In the genomic region with DNA sequence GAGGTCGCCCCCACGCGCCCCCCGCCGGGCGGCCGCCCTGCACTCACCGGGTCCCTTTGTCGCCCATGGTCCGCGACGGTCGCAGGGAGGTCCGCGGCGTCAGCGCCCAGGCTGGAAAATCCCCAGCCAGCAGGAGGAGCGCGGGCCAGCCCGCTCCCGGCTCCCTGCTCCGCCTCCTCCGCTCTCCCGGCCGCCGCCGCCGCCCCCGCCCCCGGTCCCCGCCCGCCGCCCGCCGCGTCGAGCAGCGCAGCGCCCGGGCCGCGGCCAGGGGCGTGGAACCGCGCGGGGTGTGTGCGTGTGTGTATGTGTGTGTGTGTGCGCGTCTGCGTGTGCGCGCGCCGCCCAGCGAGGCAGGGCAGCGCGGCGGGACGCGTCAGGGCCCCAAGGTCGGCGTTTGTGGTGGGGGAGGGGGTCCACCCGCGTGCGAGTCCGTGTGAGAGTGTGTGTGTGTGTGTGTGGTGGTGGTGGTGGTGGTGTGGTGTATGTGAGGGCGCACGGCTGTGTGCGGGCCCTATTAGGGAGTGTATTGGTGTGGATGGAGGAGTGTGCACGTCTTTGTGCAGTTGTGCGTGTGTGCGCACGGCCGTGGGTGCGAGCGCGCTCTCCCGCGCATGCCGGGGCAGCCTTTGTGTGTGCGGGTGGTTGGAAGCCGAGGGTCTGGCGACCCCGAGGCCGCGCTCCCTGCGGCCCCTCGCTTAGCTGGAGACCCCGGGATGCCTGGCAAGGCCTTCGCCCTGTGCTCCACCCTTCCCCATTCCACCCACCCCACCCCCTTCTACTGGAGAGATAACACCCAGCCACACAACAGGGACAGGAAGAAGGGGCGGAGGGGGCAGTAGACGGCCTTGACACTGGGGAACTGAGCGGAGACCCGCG, we compare ENCODE assay signal across 1 cellular context.
TF ChIP-seq lines count a peak whose summit lies in the region.

A gene (minus strand): TSS at position 121 of the 876 bp plus-strand sequence. CDS start 54 bp downstream, at position 67.

TF ChIP-seq in HepG2, 621 proteins besides CTCF, POLR2A, EP300 and RAD21 (continued from another document and continues in another):
- TF ChIP-seq, protein P1, sequence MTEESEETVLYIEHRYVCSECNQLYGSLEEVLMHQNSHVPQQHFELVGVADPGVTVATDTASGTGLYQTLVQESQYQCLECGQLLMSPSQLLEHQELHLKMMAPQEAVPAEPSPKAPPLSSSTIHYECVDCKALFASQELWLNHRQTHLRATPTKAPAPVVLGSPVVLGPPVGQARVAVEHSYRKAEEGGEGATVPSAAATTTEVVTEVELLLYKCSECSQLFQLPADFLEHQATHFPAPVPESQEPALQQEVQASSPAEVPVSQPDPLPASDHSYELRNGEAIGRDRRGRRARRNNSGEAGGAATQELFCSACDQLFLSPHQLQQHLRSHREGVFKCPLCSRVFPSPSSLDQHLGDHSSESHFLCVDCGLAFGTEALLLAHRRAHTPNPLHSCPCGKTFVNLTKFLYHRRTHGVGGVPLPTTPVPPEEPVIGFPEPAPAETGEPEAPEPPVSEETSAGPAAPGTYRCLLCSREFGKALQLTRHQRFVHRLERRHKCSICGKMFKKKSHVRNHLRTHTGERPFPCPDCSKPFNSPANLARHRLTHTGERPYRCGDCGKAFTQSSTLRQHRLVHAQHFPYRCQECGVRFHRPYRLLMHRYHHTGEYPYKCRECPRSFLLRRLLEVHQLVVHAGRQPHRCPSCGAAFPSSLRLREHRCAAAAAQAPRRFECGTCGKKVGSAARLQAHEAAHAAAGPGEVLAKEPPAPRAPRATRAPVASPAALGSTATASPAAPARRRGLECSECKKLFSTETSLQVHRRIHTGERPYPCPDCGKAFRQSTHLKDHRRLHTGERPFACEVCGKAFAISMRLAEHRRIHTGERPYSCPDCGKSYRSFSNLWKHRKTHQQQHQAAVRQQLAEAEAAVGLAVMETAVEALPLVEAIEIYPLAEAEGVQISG (CRISPR knock-in tag; IDR thresholded peaks at IDR 0.05): peak; percentile 69; the same call in 1 of the 2 replicates
- TF ChIP-seq ZNF543 (CRISPR knock-in tag; IDR thresholded peaks at IDR 0.05) (peak; percentile 19), TEAD3 (CRISPR knock-in tag; optimal IDR thresholded peaks at IDR 0.05; ENCODE audit: borderline replicate concordance) (peak; percentile 78), RFXAP (CRISPR knock-in tag; IDR thresholded peaks at IDR 0.05; ENCODE audit: borderline replicate concordance) (no peak; the same call in 1 of the 2 replicates), BHLHE40 (IDR thresholded peaks at IDR 0.05; ENCODE audit: low read length) (0 out of 2 replicates have a peak, but pooled peaks have one; percentile 22), JUN (CRISPR knock-in tag; IDR thresholded peaks at IDR 0.05) (no peak), NFYC (CRISPR knock-in tag; IDR thresholded peaks at IDR 0.05) (no peak), ZNF790 (CRISPR knock-in tag; IDR thresholded peaks at IDR 0.05; ENCODE audit: borderline replicate concordance) (no peak), ZNF709 (CRISPR knock-in tag; IDR thresholded peaks at IDR 0.05) (no peak), EHMT2 (IDR thresholded peaks at IDR 0.05; ENCODE audit: borderline replicate concordance, low read depth, low read length) (no peak), ZNF780A (CRISPR knock-in tag; IDR thresholded peaks at IDR 0.05) (no peak), PHB2 (IDR thresholded peaks at IDR 0.05; ENCODE audit: partially characterized antibody) (no peak), AGO2 (optimal IDR thresholded peaks at IDR 0.05; ENCODE audit: low read depth, low read length) (peak; percentile 80), ZNF224 (CRISPR knock-in tag; IDR thresholded peaks at IDR 0.05) (no peak), KDM3A (CRISPR knock-in tag; IDR thresholded peaks at IDR 0.05; ENCODE audit: low read depth) (0 out of 2 replicates have a peak, but pooled peaks have one; percentile 37), FOXK2 (IDR thresholded peaks at IDR 0.05) (no peak), FIP1L1 (IDR thresholded peaks at IDR 0.05; ENCODE audit: borderline replicate concordance, insufficient read depth, low read depth, low read length) (no peak), ZNF562 (CRISPR knock-in tag; IDR thresholded peaks at IDR 0.05; ENCODE audit: borderline replicate concordance) (no peak), NFIC (IDR thresholded peaks at IDR 0.05; ENCODE audit: low read length) (no peak), SSRP1 (CRISPR knock-in tag; IDR thresholded peaks at IDR 0.05) (no peak), GABPB1 (CRISPR knock-in tag; IDR thresholded peaks at IDR 0.05) (peak; percentile 81), ZSCAN20 (CRISPR knock-in tag; IDR thresholded peaks at IDR 0.05; ENCODE audit: borderline replicate concordance) (no peak), ZSCAN9 (CRISPR knock-in tag; IDR thresholded peaks at IDR 0.05; ENCODE audit: borderline replicate concordance) (0 out of 2 replicates have a peak, but pooled peaks have one; percentile 1), KDM4B (CRISPR knock-in tag; IDR thresholded peaks at IDR 0.05) (0 out of 2 replicates have a peak, but pooled peaks have one; percentile 68)
- TF ChIP-seq, protein P2, sequence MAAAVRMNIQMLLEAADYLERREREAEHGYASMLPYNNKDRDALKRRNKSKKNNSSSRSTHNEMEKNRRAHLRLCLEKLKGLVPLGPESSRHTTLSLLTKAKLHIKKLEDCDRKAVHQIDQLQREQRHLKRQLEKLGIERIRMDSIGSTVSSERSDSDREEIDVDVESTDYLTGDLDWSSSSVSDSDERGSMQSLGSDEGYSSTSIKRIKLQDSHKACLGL (CRISPR knock-in tag; IDR thresholded peaks at IDR 0.05): no peak
- TF ChIP-seq, protein P3, sequence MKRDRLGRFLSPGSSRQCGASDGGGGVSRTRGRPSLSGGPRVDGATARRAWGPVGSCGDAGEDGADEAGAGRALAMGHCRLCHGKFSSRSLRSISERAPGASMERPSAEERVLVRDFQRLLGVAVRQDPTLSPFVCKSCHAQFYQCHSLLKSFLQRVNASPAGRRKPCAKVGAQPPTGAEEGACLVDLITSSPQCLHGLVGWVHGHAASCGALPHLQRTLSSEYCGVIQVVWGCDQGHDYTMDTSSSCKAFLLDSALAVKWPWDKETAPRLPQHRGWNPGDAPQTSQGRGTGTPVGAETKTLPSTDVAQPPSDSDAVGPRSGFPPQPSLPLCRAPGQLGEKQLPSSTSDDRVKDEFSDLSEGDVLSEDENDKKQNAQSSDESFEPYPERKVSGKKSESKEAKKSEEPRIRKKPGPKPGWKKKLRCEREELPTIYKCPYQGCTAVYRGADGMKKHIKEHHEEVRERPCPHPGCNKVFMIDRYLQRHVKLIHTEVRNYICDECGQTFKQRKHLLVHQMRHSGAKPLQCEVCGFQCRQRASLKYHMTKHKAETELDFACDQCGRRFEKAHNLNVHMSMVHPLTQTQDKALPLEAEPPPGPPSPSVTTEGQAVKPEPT (CRISPR knock-in tag; IDR thresholded peaks at IDR 0.05; ENCODE audit: low read depth): peak; percentile 66; the same call in 1 of the 2 replicates
- TF ChIP-seq, protein P4, sequence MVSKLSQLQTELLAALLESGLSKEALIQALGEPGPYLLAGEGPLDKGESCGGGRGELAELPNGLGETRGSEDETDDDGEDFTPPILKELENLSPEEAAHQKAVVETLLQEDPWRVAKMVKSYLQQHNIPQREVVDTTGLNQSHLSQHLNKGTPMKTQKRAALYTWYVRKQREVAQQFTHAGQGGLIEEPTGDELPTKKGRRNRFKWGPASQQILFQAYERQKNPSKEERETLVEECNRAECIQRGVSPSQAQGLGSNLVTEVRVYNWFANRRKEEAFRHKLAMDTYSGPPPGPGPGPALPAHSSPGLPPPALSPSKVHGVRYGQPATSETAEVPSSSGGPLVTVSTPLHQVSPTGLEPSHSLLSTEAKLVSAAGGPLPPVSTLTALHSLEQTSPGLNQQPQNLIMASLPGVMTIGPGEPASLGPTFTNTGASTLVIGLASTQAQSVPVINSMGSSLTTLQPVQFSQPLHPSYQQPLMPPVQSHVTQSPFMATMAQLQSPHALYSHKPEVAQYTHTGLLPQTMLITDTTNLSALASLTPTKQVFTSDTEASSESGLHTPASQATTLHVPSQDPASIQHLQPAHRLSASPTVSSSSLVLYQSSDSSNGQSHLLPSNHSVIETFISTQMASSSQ (IDR thresholded peaks at IDR 0.05; ENCODE audit: low read depth): peak; percentile 41; the same call in 1 of the 2 replicates
- TF ChIP-seq, protein P4 (CRISPR knock-in tag; IDR thresholded peaks at IDR 0.05; ENCODE audit: borderline replicate concordance): peak; percentile 62; the same call in 1 of the 2 replicates
- TF ChIP-seq, protein P5, sequence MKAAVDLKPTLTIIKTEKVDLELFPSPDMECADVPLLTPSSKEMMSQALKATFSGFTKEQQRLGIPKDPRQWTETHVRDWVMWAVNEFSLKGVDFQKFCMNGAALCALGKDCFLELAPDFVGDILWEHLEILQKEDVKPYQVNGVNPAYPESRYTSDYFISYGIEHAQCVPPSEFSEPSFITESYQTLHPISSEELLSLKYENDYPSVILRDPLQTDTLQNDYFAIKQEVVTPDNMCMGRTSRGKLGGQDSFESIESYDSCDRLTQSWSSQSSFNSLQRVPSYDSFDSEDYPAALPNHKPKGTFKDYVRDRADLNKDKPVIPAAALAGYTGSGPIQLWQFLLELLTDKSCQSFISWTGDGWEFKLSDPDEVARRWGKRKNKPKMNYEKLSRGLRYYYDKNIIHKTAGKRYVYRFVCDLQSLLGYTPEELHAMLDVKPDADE (CRISPR knock-in tag; IDR thresholded peaks at IDR 0.05): no peak; the same call in 1 of the 2 replicates
- TF ChIP-seq, protein P6, sequence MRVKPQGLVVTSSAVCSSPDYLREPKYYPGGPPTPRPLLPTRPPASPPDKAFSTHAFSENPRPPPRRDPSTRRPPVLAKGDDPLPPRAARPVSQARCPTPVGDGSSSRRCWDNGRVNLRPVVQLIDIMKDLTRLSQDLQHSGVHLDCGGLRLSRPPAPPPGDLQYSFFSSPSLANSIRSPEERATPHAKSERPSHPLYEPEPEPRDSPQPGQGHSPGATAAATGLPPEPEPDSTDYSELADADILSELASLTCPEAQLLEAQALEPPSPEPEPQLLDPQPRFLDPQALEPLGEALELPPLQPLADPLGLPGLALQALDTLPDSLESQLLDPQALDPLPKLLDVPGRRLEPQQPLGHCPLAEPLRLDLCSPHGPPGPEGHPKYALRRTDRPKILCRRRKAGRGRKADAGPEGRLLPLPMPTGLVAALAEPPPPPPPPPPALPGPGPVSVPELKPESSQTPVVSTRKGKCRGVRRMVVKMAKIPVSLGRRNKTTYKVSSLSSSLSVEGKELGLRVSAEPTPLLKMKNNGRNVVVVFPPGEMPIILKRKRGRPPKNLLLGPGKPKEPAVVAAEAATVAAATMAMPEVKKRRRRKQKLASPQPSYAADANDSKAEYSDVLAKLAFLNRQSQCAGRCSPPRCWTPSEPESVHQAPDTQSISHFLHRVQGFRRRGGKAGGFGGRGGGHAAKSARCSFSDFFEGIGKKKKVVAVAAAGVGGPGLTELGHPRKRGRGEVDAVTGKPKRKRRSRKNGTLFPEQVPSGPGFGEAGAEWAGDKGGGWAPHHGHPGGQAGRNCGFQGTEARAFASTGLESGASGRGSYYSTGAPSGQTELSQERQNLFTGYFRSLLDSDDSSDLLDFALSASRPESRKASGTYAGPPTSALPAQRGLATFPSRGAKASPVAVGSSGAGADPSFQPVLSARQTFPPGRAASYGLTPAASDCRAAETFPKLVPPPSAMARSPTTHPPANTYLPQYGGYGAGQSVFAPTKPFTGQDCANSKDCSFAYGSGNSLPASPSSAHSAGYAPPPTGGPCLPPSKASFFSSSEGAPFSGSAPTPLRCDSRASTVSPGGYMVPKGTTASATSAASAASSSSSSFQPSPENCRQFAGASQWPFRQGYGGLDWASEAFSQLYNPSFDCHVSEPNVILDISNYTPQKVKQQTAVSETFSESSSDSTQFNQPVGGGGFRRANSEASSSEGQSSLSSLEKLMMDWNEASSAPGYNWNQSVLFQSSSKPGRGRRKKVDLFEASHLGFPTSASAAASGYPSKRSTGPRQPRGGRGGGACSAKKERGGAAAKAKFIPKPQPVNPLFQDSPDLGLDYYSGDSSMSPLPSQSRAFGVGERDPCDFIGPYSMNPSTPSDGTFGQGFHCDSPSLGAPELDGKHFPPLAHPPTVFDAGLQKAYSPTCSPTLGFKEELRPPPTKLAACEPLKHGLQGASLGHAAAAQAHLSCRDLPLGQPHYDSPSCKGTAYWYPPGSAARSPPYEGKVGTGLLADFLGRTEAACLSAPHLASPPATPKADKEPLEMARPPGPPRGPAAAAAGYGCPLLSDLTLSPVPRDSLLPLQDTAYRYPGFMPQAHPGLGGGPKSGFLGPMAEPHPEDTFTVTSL (CRISPR knock-in tag; IDR thresholded peaks at IDR 0.05; ENCODE audit: borderline replicate concordance): peak; percentile 65; the same call in 1 of the 2 replicates
- TF ChIP-seq, protein P7, sequence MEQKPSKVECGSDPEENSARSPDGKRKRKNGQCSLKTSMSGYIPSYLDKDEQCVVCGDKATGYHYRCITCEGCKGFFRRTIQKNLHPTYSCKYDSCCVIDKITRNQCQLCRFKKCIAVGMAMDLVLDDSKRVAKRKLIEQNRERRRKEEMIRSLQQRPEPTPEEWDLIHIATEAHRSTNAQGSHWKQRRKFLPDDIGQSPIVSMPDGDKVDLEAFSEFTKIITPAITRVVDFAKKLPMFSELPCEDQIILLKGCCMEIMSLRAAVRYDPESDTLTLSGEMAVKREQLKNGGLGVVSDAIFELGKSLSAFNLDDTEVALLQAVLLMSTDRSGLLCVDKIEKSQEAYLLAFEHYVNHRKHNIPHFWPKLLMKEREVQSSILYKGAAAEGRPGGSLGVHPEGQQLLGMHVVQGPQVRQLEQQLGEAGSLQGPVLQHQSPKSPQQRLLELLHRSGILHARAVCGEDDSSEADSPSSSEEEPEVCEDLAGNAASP (CRISPR knock-in tag; IDR thresholded peaks at IDR 0.05; ENCODE audit: borderline replicate concordance): 0 out of 2 replicates have a peak, but pooled peaks have one; percentile 58
- TF ChIP-seq, protein P8, sequence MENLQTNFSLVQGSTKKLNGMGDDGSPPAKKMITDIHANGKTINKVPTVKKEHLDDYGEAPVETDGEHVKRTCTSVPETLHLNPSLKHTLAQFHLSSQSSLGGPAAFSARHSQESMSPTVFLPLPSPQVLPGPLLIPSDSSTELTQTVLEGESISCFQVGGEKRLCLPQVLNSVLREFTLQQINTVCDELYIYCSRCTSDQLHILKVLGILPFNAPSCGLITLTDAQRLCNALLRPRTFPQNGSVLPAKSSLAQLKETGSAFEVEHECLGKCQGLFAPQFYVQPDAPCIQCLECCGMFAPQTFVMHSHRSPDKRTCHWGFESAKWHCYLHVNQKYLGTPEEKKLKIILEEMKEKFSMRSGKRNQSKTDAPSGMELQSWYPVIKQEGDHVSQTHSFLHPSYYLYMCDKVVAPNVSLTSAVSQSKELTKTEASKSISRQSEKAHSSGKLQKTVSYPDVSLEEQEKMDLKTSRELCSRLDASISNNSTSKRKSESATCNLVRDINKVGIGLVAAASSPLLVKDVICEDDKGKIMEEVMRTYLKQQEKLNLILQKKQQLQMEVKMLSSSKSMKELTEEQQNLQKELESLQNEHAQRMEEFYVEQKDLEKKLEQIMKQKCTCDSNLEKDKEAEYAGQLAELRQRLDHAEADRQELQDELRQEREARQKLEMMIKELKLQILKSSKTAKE (CRISPR knock-in tag; IDR thresholded peaks at IDR 0.05; ENCODE audit: borderline replicate concordance): peak; percentile 85
